18 cellular contexts compared by ENCODE assay signal in the genomic region with DNA sequence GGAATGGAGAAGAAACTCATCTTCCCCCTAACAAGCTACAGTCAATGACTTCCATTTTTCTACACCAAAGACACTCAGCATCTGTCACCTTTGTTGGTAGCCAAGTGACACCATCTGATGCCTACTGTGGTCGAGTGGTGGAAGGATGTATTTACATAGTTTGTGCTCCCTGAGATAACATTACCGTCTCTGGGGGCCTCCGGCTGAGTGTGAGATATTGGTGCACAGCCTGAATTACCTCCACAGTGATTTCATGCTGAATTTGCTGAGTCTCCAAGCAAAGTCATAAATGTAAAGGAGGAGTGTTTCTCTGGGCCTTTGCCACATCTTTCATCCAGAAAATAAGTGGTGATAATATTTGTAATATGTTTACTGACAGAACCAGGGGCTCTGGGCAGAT.
DNase-seq lines count a peak whose midpoint lies in the region; ATAC-seq and TF ChIP-seq lines count a peak whose summit lies in the region.
"Had no signal": no experiment of that assay in that cellular context is flagged by ENCODE, and none has a peak within 500 bp of the region (broad histone marks: within the 10 kb centered on the region; RNA-seq: fewer than 3 reads in every experiment).

No MANE protein-coding gene starts in this region.

- TF ChIP-seq CTCF in BE2C (IDR thresholded peaks at IDR 0.05; ENCODE audit: low read depth, low read length): no peak
- no peak for TF ChIP-seq CTCF in HEK293 (tag by site-specific recombination; IDR thresholded peaks at IDR 0.05)
- no peak for TF ChIP-seq CTCF in glutamatergic neuron (IDR thresholded peaks at IDR 0.05; ENCODE audit: partially characterized antibody, unreplicated experiment)

- peaks cover 38% of the 10 kb centered on the region for H3K4me1 Mint-ChIP-seq in glutamatergic neuron (ENCODE audit: low read depth, unreplicated experiment)

- peak overlapping the region; percentile 94 for H3K27ac Mint-ChIP-seq in glutamatergic neuron (ENCODE audit: unreplicated experiment)
- H3K27ac Mint-ChIP-seq: T-helper 2 cell treated with Interferon-gamma antibody and Interleukin-4, amounts not matched to agents 5 μg/mL and 100 μg/mL, for 36 hours had no signal

- H3K36me3 ChIP-seq in BE2C (no peaks in the 10 kb centered on the region), HEK293 (ENCODE audit: control insufficient read depth in 2 of 2, insufficient read depth in 1 of 2, low read length in 2 of 2) (no peaks in the 10 kb centered on the region)
- H3K36me3 ChIP-seq: HAP-1, Peyer's patch, SJSA1 had no signal

- no peaks in the 10 kb centered on the region for H3K27me3 ChIP-seq in BE2C
- H3K27me3 ChIP-seq: Peyer's patch, SJSA1 had no signal

- H3K27ac ChIP-seq in HEK293 (ENCODE audit: extremely low read depth, low read depth, low read length): no peak overlapping the region
- H3K27ac ChIP-seq: C4-2B, Peyer's patch, SJSA1 had no signal

- peak overlapping the region; percentile 3; the same call in 1 of the 2 replicates for H3K4me3 ChIP-seq in BE2C (ENCODE audit: low read depth, low read length)
- no peak overlapping the region for H3K4me3 ChIP-seq in HEK293 (ENCODE audit: low read depth, low read length)
- H3K4me3 ChIP-seq: HAP-1, K562, Peyer's patch, SJSA1 had no signal

- peaks cover 23% of the 10 kb centered on the region for H3K9me3 Mint-ChIP-seq in glutamatergic neuron (ENCODE audit: unreplicated experiment)
- H3K9me3 Mint-ChIP-seq: T-helper 2 cell treated with Interferon-gamma antibody and Interleukin-4, amounts not matched to agents 5 μg/mL and 100 μg/mL, for 36 hours had no signal

- CTCF ChIA-PET in HEK293 (lab: Yijun Ruan, JAX): no interaction called here

- H3K36me3 Mint-ChIP-seq in glutamatergic neuron (ENCODE audit: unreplicated experiment): peaks cover 9% of the 10 kb centered on the region

- H3K9me3 ChIP-seq in BE2C: no peaks in the 10 kb centered on the region
- no peaks in the 10 kb centered on the region for H3K9me3 ChIP-seq in HEK293 (ENCODE audit: control insufficient read depth, insufficient read depth, low read depth, low read length)
- H3K9me3 ChIP-seq: HAP-1, SJSA1 had no signal

- POLR2A ChIA-PET in HEK293 (lab: Yijun Ruan, JAX): interaction anchor here (0.9 kb wide), 1 partner anchor 114 kb away, joined by 4 read pairs; a partner anchor contains a TSS

- peaks cover 54% of the 10 kb centered on the region for H3K4me1 ChIP-seq in BE2C
- peaks cover 22% of the 10 kb centered on the region for H3K4me1 ChIP-seq in HEK293 (ENCODE audit: control insufficient read depth, insufficient read depth, low read length)
- H3K4me1 ChIP-seq: HAP-1, Peyer's patch, SJSA1 had no signal

- peak; percentile 34 for DNase-seq in BE2C
- DNase-seq in NCI-H2171 (lab: John Stamatoyannopoulos, UW): peak; percentile 57
- peak; percentile 56 for DNase-seq in glutamatergic neuron
- DNase-seq in activated naive CD4-positive, alpha-beta T cell treated with Interleukin-2 at 50 U/mL for 16 hours: no peak
- DNase-seq: ACHN, DMS153, GDM1, NCI-H226, NCI-H526 had no signal

- H3K4me3 Mint-ChIP-seq in glutamatergic neuron (ENCODE audit: unreplicated experiment): peak overlapping the region; percentile 61
- H3K4me3 Mint-ChIP-seq: T-helper 2 cell treated with Interferon-gamma antibody and Interleukin-4, amounts not matched to agents 5 μg/mL and 100 μg/mL, for 36 hours had no signal

- H3K27me3 Mint-ChIP-seq in glutamatergic neuron (ENCODE audit: unreplicated experiment): peaks cover 23% of the 10 kb centered on the region

- ATAC-seq in HG02759 (IDR thresholded peaks at IDR 0.05; ENCODE audit: unreplicated experiment): no peak
- ATAC-seq in HG03159 (IDR thresholded peaks at IDR 0.05; ENCODE audit: unreplicated experiment): no peak
- ATAC-seq: K562 had no signal

TF ChIP-seq in HEK293, 187 proteins besides CTCF, POLR2A, EP300 and RAD21:
- TF ChIP-seq GLIS1 (tag by site-specific recombination; IDR thresholded peaks at IDR 0.05) (peak; percentile 63), ZNF174 (tag by site-specific recombination; IDR thresholded peaks at IDR 0.05) (no peak), OSR2 (tag by site-specific recombination; IDR thresholded peaks at IDR 0.05) (peak; percentile 72; the same call in 1 of the 2 replicates)
